ENCODE assay signal across 27 cellular contexts in genomic region chr7:56218510-56218909, GRCh38.
A peak's percentile ranks its signal among the peaks of the same experiment; 100 is the strongest.
DNase-seq lines count a peak whose midpoint lies in the region; ATAC-seq and TF ChIP-seq lines count a peak whose summit lies in the region.
"Had no signal": no experiment of that assay in that cellular context is flagged by ENCODE, and none has a peak within 500 bp of the region (broad histone marks: within the 10 kb centered on the region; RNA-seq: fewer than 3 reads in every experiment).

No MANE protein-coding gene starts in this region.

- intact Hi-C loops in ovary (cut with DNase I): no loop called here

- no peaks in the 10 kb centered on the region for H4K20me1 ChIP-seq in GM23338 (replicated peaks; ENCODE audit: insufficient read depth)

- H3K9me2 ChIP-seq in GM23338 (ENCODE audit: insufficient read depth): no peaks in the 10 kb centered on the region

- H3K4me1 Mint-ChIP-seq in GM23338: no peaks in the 10 kb centered on the region
- H3K4me1 Mint-ChIP-seq in CD8-positive, alpha-beta memory T cell: no peaks in the 10 kb centered on the region
- H3K4me1 Mint-ChIP-seq: H9; stimulated activated naive CD8-positive, alpha-beta T cell treated with anti-CD3 and anti-CD28 coated beads, Interleukin-15, amount 100 ng/mL, for 72 hours; T-helper 17 cell had no signal

- no peaks in the 10 kb centered on the region for H3F3A ChIP-seq in GM23338 (replicated peaks; ENCODE audit: low read depth)

- peak; percentile 21 for DNase-seq in Daoy (ENCODE audit: low read depth)
- peak; percentile 12 for DNase-seq in LHCN-M2 (ENCODE audit: low read depth)
- peak; percentile 26 for DNase-seq in NCI-H2171 (lab: John Stamatoyannopoulos, UW)
- peak; percentile 91 for DNase-seq in SHP77 treated with DMSO at 0.1 percent for 48 hours (lab: John Stamatoyannopoulos, UW)
- DNase-seq in GM13977 (ENCODE audit: low spot score): no peak
- no peak for DNase-seq in ovary
- no peak for DNase-seq in GM23338 (ENCODE audit: low spot score)
- DNase-seq in CD8-positive, alpha-beta memory T cell: no peak
- DNase-seq: activated CD4-positive, CD25-positive, alpha-beta regulatory T cell treated with anti-CD3 and anti-CD28 coated beads, Interleukin-2, amount 50 U/mL, for 72 hours; activated CD8-positive, alpha-beta T cell treated with anti-CD3 and anti-CD28 coated beads for 36 hours; effector CD8-positive, alpha-beta T cell; H9; KG1; left ventricle myocardium inferior; MM.1S; naive thymus-derived CD4-positive, alpha-beta T cell; NCI-H187 treated with DMSO at 0.1 percent for 48 hours; small intestine; stimulated activated CD8-positive, alpha-beta memory T cell treated with anti-CD3 and anti-CD28 coated beads, Interleukin-4, amount 100 ng/mL, for 48 hours; stimulated activated naive CD8-positive, alpha-beta T cell treated with anti-CD3 and anti-CD28 coated beads, Interleukin-15, amount 100 ng/mL, for 72 hours; T-helper 17 cell had no signal

- H3K27ac ChIP-seq in ovary (no peak overlapping the region), GM23338 (ENCODE audit: low read depth) (no peak overlapping the region)
- no peak overlapping the region for H3K27ac ChIP-seq in CD8-positive, alpha-beta memory T cell (ENCODE audit: low read depth, low read length)
- H3K27ac ChIP-seq: epithelial cell of prostate, left ventricle myocardium inferior, RWPE1, vagina had no signal

- H3K27me3 ChIP-seq in ovary (no peaks in the 10 kb centered on the region), GM23338 (ENCODE audit: insufficient read depth) (no peaks in the 10 kb centered on the region)
- H3K27me3 ChIP-seq in CD8-positive, alpha-beta memory T cell (ENCODE audit: insufficient read depth, low read length, poor library complexity, severe bottlenecking): no peaks in the 10 kb centered on the region
- H3K27me3 ChIP-seq: vagina had no signal

- no peak overlapping the region for H3K4me3 Mint-ChIP-seq in GM23338
- no peak overlapping the region for H3K4me3 Mint-ChIP-seq in CD8-positive, alpha-beta memory T cell
- H3K4me3 Mint-ChIP-seq: activated CD8-positive, alpha-beta T cell treated with anti-CD3 and anti-CD28 coated beads for 36 hours; H9; naive thymus-derived CD4-positive, alpha-beta T cell; stimulated activated naive CD8-positive, alpha-beta T cell treated with anti-CD3 and anti-CD28 coated beads, Interleukin-15, amount 100 ng/mL, for 72 hours; T-helper 17 cell had no signal

- WGBS in ovary, 3 donors: 63 to 75% (median 64%) methylated on average over 4 of the region's 4 CpGs

- H3K4me1 ChIP-seq in ovary (ENCODE audit: insufficient read depth) (no peaks in the 10 kb centered on the region), GM23338 (ENCODE audit: insufficient read depth) (no peaks in the 10 kb centered on the region)
- no peaks in the 10 kb centered on the region for H3K4me1 ChIP-seq in CD8-positive, alpha-beta memory T cell (ENCODE audit: insufficient read depth, low read length)
- H3K4me1 ChIP-seq: left ventricle myocardium inferior, vagina had no signal

- ATAC-seq in GM23338: no peak
- ATAC-seq: activated CD8-positive, alpha-beta T cell treated with anti-CD3 and anti-CD28 coated beads for 36 hours; activated naive CD4-positive, alpha-beta T cell treated with anti-CD3 and anti-CD28 coated beads, Interleukin-2, amount 50 U/mL, for 72 hours; naive thymus-derived CD4-positive, alpha-beta T cell; SK-N-SH treated with all-trans-retinoic acid at 6 μM for 48 hours; stimulated activated naive CD8-positive, alpha-beta T cell treated with anti-CD3 and anti-CD28 coated beads, Interleukin-15, amount 100 ng/mL, for 72 hours; T-helper 17 cell had no signal

- H3K27ac Mint-ChIP-seq in GM23338: no peak overlapping the region
- no peak overlapping the region for H3K27ac Mint-ChIP-seq in CD8-positive, alpha-beta memory T cell
- H3K27ac Mint-ChIP-seq: activated CD8-positive, alpha-beta T cell treated with anti-CD3 and anti-CD28 coated beads for 36 hours; activated naive CD4-positive, alpha-beta T cell treated with anti-CD3 and anti-CD28 coated beads, Interleukin-2, amount 50 U/mL, for 72 hours; activated T-helper 2 cell treated with anti-CD3 and anti-CD28 coated beads, Interferon-gamma antibody, Interleukin-2, Interleukin-4, amounts not matched to agents 10 μg/mL and 5 μg/mL and 100 μg/mL, durations not matched to agents 14 hours and 24 hours and 36 hours; H9; naive thymus-derived CD4-positive, alpha-beta T cell; stimulated activated naive CD8-positive, alpha-beta T cell treated with anti-CD3 and anti-CD28 coated beads, Interleukin-15, amount 100 ng/mL, for 72 hours; T-helper 17 cell had no signal

- in situ Hi-C loops in GM13977 (cut with MboI; ENCODE audit: low pct_unique_long_range_greater_than_20kb, low sequenced_read_pairs, unreplicated experiment): no loop called here

- no peak overlapping the region for H2AFZ ChIP-seq in GM23338

- TF ChIP-seq EP300 in ovary (IDR thresholded peaks at IDR 0.05): no peak

- peaks cover 97% of the 10 kb centered on the region for H3K9me3 Mint-ChIP-seq in GM23338
- peaks cover 5 to 15% (median 13%) of the 10 kb centered on the region in 5 donors for H3K9me3 Mint-ChIP-seq in CD8-positive, alpha-beta memory T cell

- H3K4me2 ChIP-seq in GM23338: no peak overlapping the region

- H3K4me3 ChIP-seq in ovary (no peak overlapping the region), GM23338 (no peak overlapping the region)
- H3K4me3 ChIP-seq in CD8-positive, alpha-beta memory T cell (ENCODE audit: low read length): no peak overlapping the region
- H3K4me3 ChIP-seq: left ventricle myocardium inferior, vagina had no signal

- TF ChIP-seq POLR2A in ovary (IDR thresholded peaks at IDR 0.05): no peak

- peaks cover 37% of the 10 kb centered on the region for H3K36me3 Mint-ChIP-seq in GM23338 (ENCODE audit: low read depth)
- H3K36me3 Mint-ChIP-seq in CD8-positive, alpha-beta memory T cell: no peaks in the 10 kb centered on the region
- H3K36me3 Mint-ChIP-seq: activated naive CD4-positive, alpha-beta T cell treated with anti-CD3 and anti-CD28 coated beads, Interleukin-2, amount 50 U/mL, for 72 hours had no signal

- POLR2A ChIA-PET in CD8-positive, alpha-beta memory T cell (lab: Charles Lee): no interaction called here

- CTCF ChIA-PET in CD8-positive, alpha-beta memory T cell (lab: Charles Lee): no interaction called here

- H3K9me3 ChIP-seq in ovary: no peaks in the 10 kb centered on the region
- no peaks in the 10 kb centered on the region for H3K9me3 ChIP-seq in CD8-positive, alpha-beta memory T cell (ENCODE audit: low read length)
- H3K9me3 ChIP-seq: vagina had no signal

- H3K36me3 ChIP-seq in ovary (no peaks in the 10 kb centered on the region), GM23338 (ENCODE audit: insufficient read depth) (no peaks in the 10 kb centered on the region; the same call in 1 of the 2 replicates)
- H3K36me3 ChIP-seq in CD8-positive, alpha-beta memory T cell (ENCODE audit: insufficient read depth, low read length): no peaks in the 10 kb centered on the region
- H3K36me3 ChIP-seq: left ventricle myocardium inferior, vagina had no signal

- H3K79me2 ChIP-seq in GM23338 (replicated peaks; ENCODE audit: insufficient read depth): no peaks in the 10 kb centered on the region

- H3K27me3 Mint-ChIP-seq in GM23338 (ENCODE audit: insufficient read depth, low read depth, poor library complexity): no peaks in the 10 kb centered on the region
- H3K27me3 Mint-ChIP-seq in CD8-positive, alpha-beta memory T cell: peaks cover 0 to 4% of the 10 kb centered on the region in 2 donors
- H3K27me3 Mint-ChIP-seq: activated CD8-positive, alpha-beta T cell treated with anti-CD3 and anti-CD28 coated beads for 36 hours; stimulated activated naive CD8-positive, alpha-beta T cell treated with anti-CD3 and anti-CD28 coated beads, Interleukin-15, amount 100 ng/mL, for 72 hours; T-helper 17 cell had no signal

- TF ChIP-seq CTCF in GM13977 (IDR thresholded peaks at IDR 0.05; ENCODE audit: extremely low read depth, insufficient read depth, missing control alignments): no peak
- TF ChIP-seq CTCF in ovary (IDR thresholded peaks at IDR 0.05): no peak
- no peak for TF ChIP-seq CTCF in GM23338 (conservative IDR thresholded peaks at IDR 0.05; ENCODE audit: low read depth in 2 of 2)

TF ChIP-seq in GM23338, 12 proteins besides CTCF, POLR2A, EP300 and RAD21 (continues in another document):
- TF ChIP-seq CREB1 (CRISPR knock-in tag; IDR thresholded peaks at IDR 0.05; ENCODE audit: low read depth) (no peak), ZNF331 (CRISPR knock-in tag; IDR thresholded peaks at IDR 0.05; ENCODE audit: low read depth) (no peak)

Comparison
In these comparisons a context has a peak if more than half of its experiments do, and no peak if none do; other contexts are left out.
1. DNase-seq: peak in Daoy (single experiment), LHCN-M2 (single experiment), NCI-H2171 (single experiment) and SHP77 treated with DMSO at 0.1 percent for 48 hours (single experiment); none in GM13977 (single experiment), ovary (0 of 5), GM23338 (single experiment) and CD8-positive, alpha-beta memory T cell (0 of 5).